Comparison of ENCODE assay signal across 12 cellular contexts in the genomic region with DNA sequence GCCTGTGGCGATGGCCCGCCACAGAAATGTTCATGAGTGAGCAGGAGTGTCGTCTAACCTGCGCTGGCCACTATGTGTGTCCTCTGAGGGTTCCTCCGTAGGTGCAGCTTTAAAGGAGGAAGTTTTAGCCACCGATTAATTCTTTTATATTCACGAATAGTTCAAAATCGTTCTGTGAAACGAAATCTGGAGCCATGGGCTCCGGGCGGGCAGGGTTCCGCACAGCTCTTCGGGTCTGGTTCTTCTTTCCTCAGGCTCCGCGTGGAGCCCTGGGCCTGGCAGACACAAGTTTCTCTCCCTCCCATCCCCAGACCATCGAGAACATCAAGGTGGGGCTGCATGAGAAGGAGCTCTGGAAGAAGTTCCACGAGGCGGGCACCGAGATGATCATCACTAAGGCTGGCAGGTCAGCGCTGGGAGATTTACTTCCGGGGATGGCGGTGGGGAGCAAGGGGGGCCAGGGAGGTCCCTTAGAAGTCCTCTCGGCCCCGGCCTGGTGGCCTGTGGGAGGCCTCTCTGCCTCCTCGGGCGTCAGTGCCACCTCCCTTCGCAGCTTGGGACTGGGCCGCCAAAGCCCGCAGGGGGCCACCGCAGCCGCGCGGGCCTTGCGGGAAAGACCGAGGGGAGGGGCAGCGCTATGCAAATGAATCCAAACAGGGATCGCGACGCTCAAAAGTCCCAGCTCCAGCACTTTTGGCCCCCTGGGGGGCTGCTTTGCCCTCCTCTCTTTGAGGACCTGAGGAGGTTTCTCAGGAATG. TPM values are rescaled to one million over a fixed set of nuclear protein-coding genes. Genes with fewer than 3 reads are reported as not detected.
DNase-seq lines count a peak whose midpoint lies in the region; ATAC-seq, FAIRE-seq and TF ChIP-seq lines count a peak whose summit lies in the region.
"Had no signal": no experiment of that assay in that cellular context is flagged by ENCODE, and none has a peak within 500 bp of the region (broad histone marks: within the 10 kb centered on the region; RNA-seq: fewer than 3 reads in every experiment).

No MANE protein-coding gene starts in this region.

- CTCF ChIA-PET in activated naive CD4-positive, alpha-beta T cell treated with anti-CD3 and anti-CD28 coated beads, Interleukin-2, amount 10 ng/mL, durations not matched to agents 7 days and 5 days (lab: Charles Lee), result no interaction called here

- TF ChIP-seq POLR2A in suprapubic skin (IDR thresholded peaks at IDR 0.05), result no peak
- no peak for TF ChIP-seq POLR2A in testis (IDR thresholded peaks at IDR 0.05)

- H3K9me3 ChIP-seq in astrocyte (ENCODE audit: insufficient read depth, low read depth, low read length) (peaks cover 4% of the 10 kb centered on the region), left lung (no peaks in the 10 kb centered on the region), suprapubic skin (no peaks in the 10 kb centered on the region), testis (no peaks in the 10 kb centered on the region)
- H3K9me3 ChIP-seq: gastroesophageal sphincter had no signal

- H3K9me3 Mint-ChIP-seq in activated naive CD4-positive, alpha-beta T cell treated with anti-CD3 and anti-CD28 coated beads, Interleukin-2, amount 10 ng/mL, durations not matched to agents 7 days and 5 days, result no peaks in the 10 kb centered on the region
- peaks cover 51% of the 10 kb centered on the region for H3K9me3 Mint-ChIP-seq in astrocyte (ENCODE audit: unreplicated experiment)

- peak overlapping the region; percentile 16 for H2AFZ ChIP-seq in astrocyte (ENCODE audit: low read depth, low read length)

- WGBS in suprapubic skin, result 39% methylated on average over 18 of the region's 39 CpGs
- WGBS in testis, 2 donors, result 2 to 3% methylated on average over 36 to 37 of the region's 39 CpGs

- peaks cover 34% of the 10 kb centered on the region for H3K4me1 Mint-ChIP-seq in activated naive CD4-positive, alpha-beta T cell treated with anti-CD3 and anti-CD28 coated beads, Interleukin-2, amount 10 ng/mL, durations not matched to agents 7 days and 5 days
- H3K4me1 Mint-ChIP-seq in astrocyte (ENCODE audit: low read depth, unreplicated experiment), result peaks cover 1% of the 10 kb centered on the region

- peaks cover 98% of the 10 kb centered on the region for H3K27me3 ChIP-seq in astrocyte (ENCODE audit: insufficient read depth, low read length)
- peaks cover 87 to 100% of the 10 kb centered on the region in 2 donors for H3K27me3 ChIP-seq in left lung
- H3K27me3 ChIP-seq in suprapubic skin, result peaks cover 96% of the 10 kb centered on the region
- peaks cover 7% of the 10 kb centered on the region for H3K27me3 ChIP-seq in testis

- H3K4me1 ChIP-seq in astrocyte (ENCODE audit: insufficient read depth, low read length), result peaks cover 4% of the 10 kb centered on the region
- H3K4me1 ChIP-seq in left lung, result peaks cover 4 to 18% of the 10 kb centered on the region in 2 donors
- peaks cover 28% of the 10 kb centered on the region for H3K4me1 ChIP-seq in suprapubic skin
- H3K4me1 ChIP-seq in testis, result peaks cover 7% of the 10 kb centered on the region

- H3K4me3 Mint-ChIP-seq in activated naive CD4-positive, alpha-beta T cell treated with anti-CD3 and anti-CD28 coated beads, Interleukin-2, amount 10 ng/mL, durations not matched to agents 7 days and 5 days, result peak overlapping the region; percentile 37
- H3K4me3 Mint-ChIP-seq in astrocyte (ENCODE audit: unreplicated experiment), result no peak overlapping the region

- peaks cover 4% of the 10 kb centered on the region for H4K20me1 ChIP-seq in astrocyte (ENCODE audit: insufficient read depth, low read length)

- no peak for TF ChIP-seq CTCF in astrocyte (IDR thresholded peaks at IDR 0.05; ENCODE audit: insufficient read depth, low read depth, low read length)
- TF ChIP-seq CTCF in left lung (IDR thresholded peaks at IDR 0.05), result no peak
- no peak for TF ChIP-seq CTCF in suprapubic skin (IDR thresholded peaks at IDR 0.05)
- no peak for TF ChIP-seq CTCF in testis (IDR thresholded peaks at IDR 0.05)

- no peak for FAIRE-seq in astrocyte (lab: Jason Lieb, UNC)

- H3K36me3 ChIP-seq in astrocyte (ENCODE audit: insufficient read depth, low read length), result no peaks in the 10 kb centered on the region
- no peaks in the 10 kb centered on the region for H3K36me3 ChIP-seq in left lung
- H3K36me3 ChIP-seq in suprapubic skin, result no peaks in the 10 kb centered on the region
- H3K36me3 ChIP-seq in testis (ENCODE audit: low read depth, missing control alignments), result no peaks in the 10 kb centered on the region
- H3K36me3 ChIP-seq: gastroesophageal sphincter had no signal

- H3K27ac ChIP-seq in astrocyte (ENCODE audit: low read depth, low read length) (no peak overlapping the region), left lung (peak overlapping the region; percentile 70 to 86), suprapubic skin (no peak overlapping the region), testis (no peak overlapping the region)
- H3K27ac ChIP-seq: gastroesophageal sphincter had no signal

- intact Hi-C loops in left lung (cut with DNase I) (no loop called here), testis (cut with DNase I; ENCODE audit: low total_unique reads) (no loop called here)

- H3K9ac ChIP-seq in astrocyte (ENCODE audit: low read length), result no peak overlapping the region

- H3K4me3 ChIP-seq in astrocyte (ENCODE audit: insufficient read depth, low read depth, low read length) (no peak overlapping the region), left lung (peak overlapping the region; percentile 33 to 35), suprapubic skin (peak overlapping the region; percentile 35), testis (peak overlapping the region in 1 of 2 donors; percentile 27)

- ATAC-seq in left lung (no peak), GM19455 (IDR thresholded peaks at IDR 0.05; ENCODE audit: unreplicated experiment) (no peak)
- ATAC-seq: gastroesophageal sphincter had no signal

- no peak for TF ChIP-seq EP300 in suprapubic skin (IDR thresholded peaks at IDR 0.05)

- no peak overlapping the region for H3K27ac Mint-ChIP-seq in activated naive CD4-positive, alpha-beta T cell treated with anti-CD3 and anti-CD28 coated beads, Interleukin-2, amount 10 ng/mL, durations not matched to agents 7 days and 5 days
- no peak overlapping the region for H3K27ac Mint-ChIP-seq in astrocyte (ENCODE audit: unreplicated experiment)

- DNase-seq in activated naive CD4-positive, alpha-beta T cell treated with anti-CD3 and anti-CD28 coated beads, Interleukin-2, amount 10 ng/mL, durations not matched to agents 7 days and 5 days, result no peak
- no peak for DNase-seq in activated naive CD4-positive, alpha-beta T cell treated with Interleukin-2 at 50 U/mL for 16 hours
- DNase-seq in astrocyte (ENCODE audit: low read depth), result no peak
- peak in 1 of 2 donors; percentile 67 for DNase-seq in left lung
- peak in 1 of 2 donors; percentile 64 for DNase-seq in suprapubic skin (ENCODE audit: low spot score in 2 of 2)
- DNase-seq in testis, result no peak
- no peak for DNase-seq in hepatic stellate cell (ENCODE audit: low spot score)
- DNase-seq: Kasumi-1, NCI-H774, nucleus accumbens had no signal

- H3K36me3 Mint-ChIP-seq in activated naive CD4-positive, alpha-beta T cell treated with anti-CD3 and anti-CD28 coated beads, Interleukin-2, amount 10 ng/mL, durations not matched to agents 7 days and 5 days, result peaks cover 4% of the 10 kb centered on the region
- no peaks in the 10 kb centered on the region for H3K36me3 Mint-ChIP-seq in astrocyte (ENCODE audit: low read depth, unreplicated experiment)

- H3K79me2 ChIP-seq in astrocyte (ENCODE audit: insufficient read depth, low read length), result no peaks in the 10 kb centered on the region

- peaks cover 93% of the 10 kb centered on the region for H3K27me3 Mint-ChIP-seq in activated naive CD4-positive, alpha-beta T cell treated with anti-CD3 and anti-CD28 coated beads, Interleukin-2, amount 10 ng/mL, durations not matched to agents 7 days and 5 days
- peaks cover 84% of the 10 kb centered on the region for H3K27me3 Mint-ChIP-seq in astrocyte (ENCODE audit: low read depth, unreplicated experiment)

- H3K4me2 ChIP-seq in astrocyte (ENCODE audit: low read length), result peak overlapping the region; percentile 61

RNA-seq across cellular contexts. Expression of a gene that starts 5.2 kb away (rescaled TPM):
- total RNA-seq in astrocyte, result 0.14 TPM in 1 of 2 replicates, not detected in the other
- total RNA-seq in left lung, result 10 to 100 TPM; 21.2 to 29.3 TPM
- total RNA-seq in suprapubic skin, result under 1 TPM in 2 of 4 donors, not detected in 2; 0.30 to 0.56 TPM
- 1 to 10 TPM; 1.5 to 1.7 TPM for total RNA-seq in testis
- polyA plus RNA-seq in testis (ENCODE audit: insufficient read depth, low read depth, low replicate concordance), result 3.2 TPM

RNA-seq across cellular contexts. Expression of a gene that starts 57.8 kb away (rescaled TPM):
- total RNA-seq in astrocyte (0.50 and 0.53 TPM in 2 replicates), left lung (100 to 1,000 TPM; 104 to 119 TPM), suprapubic skin (1 to 10 TPM; 2.2 to 3.1 (median 2.8) TPM), testis (10 to 100 TPM; 20.1 to 29.6 TPM)
- 14.8 TPM for polyA plus RNA-seq in testis (ENCODE audit: insufficient read depth, low read depth, low replicate concordance)

Comparison
In these comparisons a context has a peak if more than half of its experiments do, and no peak if none do; other contexts are left out.
1. H3K27ac ChIP-seq: peak in left lung (2 of 2); none in astrocyte (single experiment), suprapubic skin (single experiment) and testis (0 of 2).
2. RNA of a gene that starts 5.2 kb away (total RNA-seq): 21.2 to 29.3 TPM in left lung; 1.5 to 1.7 TPM in testis, 0.30 to 0.56 TPM in suprapubic skin and 0.14 TPM in astrocyte; every median in the first group is over 4 times any median in the second.
3. RNA of a gene that starts 57.8 kb away (total RNA-seq): 104 to 119 TPM in left lung and 20.1 to 29.6 TPM in testis; 2.2 to 3.1 TPM in suprapubic skin and 0.50 to 0.53 TPM in astrocyte; every median in the first group is over 4 times any median in the second.